Comparison of ENCODE assay signal across 3 cellular contexts in the genomic region with DNA sequence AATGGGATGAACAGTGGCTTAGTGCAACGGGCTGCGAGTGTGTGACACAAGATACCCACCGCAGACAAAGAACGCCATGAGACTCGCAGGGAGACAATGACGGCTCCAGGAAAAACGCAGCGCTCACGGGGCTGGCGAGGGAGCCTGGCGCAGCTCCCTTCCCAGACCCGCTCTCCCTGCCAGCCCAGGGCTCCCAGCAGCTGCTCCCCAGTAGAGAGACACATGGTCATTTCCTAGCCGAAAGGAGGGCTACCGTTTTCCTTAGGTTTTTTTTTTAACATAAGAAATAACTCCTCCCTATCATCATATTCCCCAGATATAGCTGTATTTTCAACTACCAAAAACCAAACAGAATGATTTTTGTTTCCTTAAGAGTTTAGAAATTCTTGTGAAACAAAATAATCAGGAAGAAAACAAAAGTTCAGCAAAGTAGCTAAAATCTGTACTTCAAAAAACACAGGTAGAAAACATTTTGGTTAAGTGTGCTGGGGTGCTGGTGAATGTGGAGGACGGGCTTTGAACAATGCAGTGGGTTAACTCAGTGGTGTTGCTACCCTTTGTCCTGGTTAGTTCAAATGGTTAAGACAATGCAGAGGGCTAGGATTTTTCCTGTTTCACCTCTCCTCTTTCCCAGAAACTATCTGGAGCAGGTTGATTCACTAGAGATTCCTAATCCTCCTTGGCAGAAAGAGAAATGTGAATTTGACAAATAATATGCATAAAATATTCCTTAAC.
TF ChIP-seq lines count a peak whose summit lies in the region.

No MANE protein-coding gene starts in this region.

TF ChIP-seq in liver, 16 proteins besides CTCF, POLR2A, EP300 and RAD21:
- no peak for TF ChIP-seq GABPA (IDR thresholded peaks at IDR 0.05 in 1 of 2, conservative IDR thresholded peaks at IDR 0.05 in 1 of 2)

TF ChIP-seq in HepG2, 621 proteins besides CTCF, POLR2A, EP300 and RAD21:
- TF ChIP-seq TBP (CRISPR knock-in tag; IDR thresholded peaks at IDR 0.05) (no peak), JARID2 (CRISPR knock-in tag; IDR thresholded peaks at IDR 0.05; ENCODE audit: insufficient replicate concordance) (no peak), SUZ12 (IDR thresholded peaks at IDR 0.05; ENCODE audit: low read depth, low read length) (no peak), ZNF720 (CRISPR knock-in tag; IDR thresholded peaks at IDR 0.05) (no peak), ZNF430 (CRISPR knock-in tag; IDR thresholded peaks at IDR 0.05) (no peak), IKZF1 (IDR thresholded peaks at IDR 0.05) (no peak), TBX2 (CRISPR knock-in tag; IDR thresholded peaks at IDR 0.05; ENCODE audit: borderline replicate concordance) (no peak), DPF2 (CRISPR knock-in tag; IDR thresholded peaks at IDR 0.05; ENCODE audit: borderline replicate concordance, low read depth) (no peak), PAWR (CRISPR knock-in tag; IDR thresholded peaks at IDR 0.05; ENCODE audit: borderline replicate concordance) (no peak), ZNF7 (CRISPR knock-in tag; IDR thresholded peaks at IDR 0.05) (no peak)
- TF ChIP-seq, protein P1, sequence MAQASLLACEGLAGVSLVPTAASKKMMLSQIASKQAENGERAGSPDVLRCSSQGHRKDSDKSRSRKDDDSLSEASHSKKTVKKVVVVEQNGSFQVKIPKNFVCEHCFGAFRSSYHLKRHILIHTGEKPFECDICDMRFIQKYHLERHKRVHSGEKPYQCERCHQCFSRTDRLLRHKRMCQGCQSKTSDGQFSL (CRISPR knock-in tag; IDR thresholded peaks at IDR 0.05), result no peak
- TF ChIP-seq, protein P2, sequence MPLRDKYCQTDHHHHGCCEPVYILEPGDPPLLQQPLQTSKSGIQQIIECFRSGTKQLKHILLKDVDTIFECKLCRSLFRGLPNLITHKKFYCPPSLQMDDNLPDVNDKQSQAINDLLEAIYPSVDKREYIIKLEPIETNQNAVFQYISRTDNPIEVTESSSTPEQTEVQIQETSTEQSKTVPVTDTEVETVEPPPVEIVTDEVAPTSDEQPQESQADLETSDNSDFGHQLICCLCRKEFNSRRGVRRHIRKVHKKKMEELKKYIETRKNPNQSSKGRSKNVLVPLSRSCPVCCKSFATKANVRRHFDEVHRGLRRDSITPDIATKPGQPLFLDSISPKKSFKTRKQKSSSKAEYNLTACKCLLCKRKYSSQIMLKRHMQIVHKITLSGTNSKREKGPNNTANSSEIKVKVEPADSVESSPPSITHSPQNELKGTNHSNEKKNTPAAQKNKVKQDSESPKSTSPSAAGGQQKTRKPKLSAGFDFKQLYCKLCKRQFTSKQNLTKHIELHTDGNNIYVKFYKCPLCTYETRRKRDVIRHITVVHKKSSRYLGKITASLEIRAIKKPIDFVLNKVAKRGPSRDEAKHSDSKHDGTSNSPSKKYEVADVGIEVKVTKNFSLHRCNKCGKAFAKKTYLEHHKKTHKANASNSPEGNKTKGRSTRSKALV (CRISPR knock-in tag; IDR thresholded peaks at IDR 0.05), result no peak
- TF ChIP-seq, protein P3, sequence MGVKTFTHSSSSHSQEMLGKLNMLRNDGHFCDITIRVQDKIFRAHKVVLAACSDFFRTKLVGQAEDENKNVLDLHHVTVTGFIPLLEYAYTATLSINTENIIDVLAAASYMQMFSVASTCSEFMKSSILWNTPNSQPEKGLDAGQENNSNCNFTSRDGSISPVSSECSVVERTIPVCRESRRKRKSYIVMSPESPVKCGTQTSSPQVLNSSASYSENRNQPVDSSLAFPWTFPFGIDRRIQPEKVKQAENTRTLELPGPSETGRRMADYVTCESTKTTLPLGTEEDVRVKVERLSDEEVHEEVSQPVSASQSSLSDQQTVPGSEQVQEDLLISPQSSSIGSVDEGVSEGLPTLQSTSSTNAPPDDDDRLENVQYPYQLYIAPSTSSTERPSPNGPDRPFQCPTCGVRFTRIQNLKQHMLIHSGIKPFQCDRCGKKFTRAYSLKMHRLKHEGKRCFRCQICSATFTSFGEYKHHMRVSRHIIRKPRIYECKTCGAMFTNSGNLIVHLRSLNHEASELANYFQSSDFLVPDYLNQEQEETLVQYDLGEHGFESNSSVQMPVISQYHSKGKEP (CRISPR knock-in tag; IDR thresholded peaks at IDR 0.05), result no peak
- TF ChIP-seq, protein P4, sequence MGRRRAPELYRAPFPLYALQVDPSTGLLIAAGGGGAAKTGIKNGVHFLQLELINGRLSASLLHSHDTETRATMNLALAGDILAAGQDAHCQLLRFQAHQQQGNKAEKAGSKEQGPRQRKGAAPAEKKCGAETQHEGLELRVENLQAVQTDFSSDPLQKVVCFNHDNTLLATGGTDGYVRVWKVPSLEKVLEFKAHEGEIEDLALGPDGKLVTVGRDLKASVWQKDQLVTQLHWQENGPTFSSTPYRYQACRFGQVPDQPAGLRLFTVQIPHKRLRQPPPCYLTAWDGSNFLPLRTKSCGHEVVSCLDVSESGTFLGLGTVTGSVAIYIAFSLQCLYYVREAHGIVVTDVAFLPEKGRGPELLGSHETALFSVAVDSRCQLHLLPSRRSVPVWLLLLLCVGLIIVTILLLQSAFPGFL (CRISPR knock-in tag; IDR thresholded peaks at IDR 0.05), result no peak

TF ChIP-seq in H1, 55 proteins besides CTCF, POLR2A, EP300 and RAD21:
- TF ChIP-seq, protein P5, sequence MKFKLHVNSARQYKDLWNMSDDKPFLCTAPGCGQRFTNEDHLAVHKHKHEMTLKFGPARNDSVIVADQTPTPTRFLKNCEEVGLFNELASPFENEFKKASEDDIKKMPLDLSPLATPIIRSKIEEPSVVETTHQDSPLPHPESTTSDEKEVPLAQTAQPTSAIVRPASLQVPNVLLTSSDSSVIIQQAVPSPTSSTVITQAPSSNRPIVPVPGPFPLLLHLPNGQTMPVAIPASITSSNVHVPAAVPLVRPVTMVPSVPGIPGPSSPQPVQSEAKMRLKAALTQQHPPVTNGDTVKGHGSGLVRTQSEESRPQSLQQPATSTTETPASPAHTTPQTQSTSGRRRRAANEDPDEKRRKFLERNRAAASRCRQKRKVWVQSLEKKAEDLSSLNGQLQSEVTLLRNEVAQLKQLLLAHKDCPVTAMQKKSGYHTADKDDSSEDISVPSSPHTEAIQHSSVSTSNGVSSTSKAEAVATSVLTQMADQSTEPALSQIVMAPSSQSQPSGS (IDR thresholded peaks at IDR 0.05; ENCODE audit: low read length), result no peak
- TF ChIP-seq TBP (IDR thresholded peaks at IDR 0.05; ENCODE audit: low read depth, low read length) (no peak), SIRT6 (IDR thresholded peaks at IDR 0.05; ENCODE audit: low read length) (no peak), BACH1 (IDR thresholded peaks at IDR 0.05; ENCODE audit: low read length) (no peak), ASH2L (IDR thresholded peaks at IDR 0.05; ENCODE audit: low read length) (no peak), JUND (IDR thresholded peaks at IDR 0.05; ENCODE audit: low read length) (no peak), RXRA (IDR thresholded peaks at IDR 0.05; ENCODE audit: insufficient read depth, low read depth, low read length) (no peak), TAF7 (optimal IDR thresholded peaks at IDR 0.05; ENCODE audit: borderline replicate concordance, low read depth, low read length) (no peak), PHF8 (conservative IDR thresholded peaks at IDR 0.05; ENCODE audit: low read depth, low read length) (0 out of 2 replicates have a peak, but pooled peaks have one; percentile 10), RBBP5 (IDR thresholded peaks at IDR 0.05; ENCODE audit: borderline replicate concordance, low read depth, low read length) (peak; percentile 53; the same call in 1 of the 2 replicates), TAF1 (IDR thresholded peaks at IDR 0.05; ENCODE audit: low read depth, low read length) (0 out of 2 replicates have a peak, but pooled peaks have one; percentile 22), YY1 (IDR thresholded peaks at IDR 0.05; ENCODE audit: low read depth, low read length) (0 out of 2 replicates have a peak, but pooled peaks have one; percentile 4), KDM4A (IDR thresholded peaks at IDR 0.05; ENCODE audit: low read depth, low read length, severe bottlenecking) (peak; percentile 18), SIN3A (conservative IDR thresholded peaks at IDR 0.05 in 1 of 2, IDR thresholded peaks at IDR 0.05 in 1 of 2; ENCODE audit: low read depth in 1 of 2, low read length in 2 of 2) (peak in 1 of 2 experiments; percentile 81; a peak in 2 of 4 replicates), POLR2AphosphoS5 (IDR thresholded peaks at IDR 0.05; ENCODE audit: low read depth, low read length) (no peak), SIX5 (IDR thresholded peaks at IDR 0.05; ENCODE audit: low read depth, low read length) (no peak), FOSL1 (IDR thresholded peaks at IDR 0.05; ENCODE audit: insufficient read depth, low read depth, low read length) (no peak), CBX5 (IDR thresholded peaks at IDR 0.05; ENCODE audit: low read depth, low read length) (no peak), TEAD4 (IDR thresholded peaks at IDR 0.05; ENCODE audit: low read depth, low read length) (no peak), KDM5A (IDR thresholded peaks at IDR 0.05; ENCODE audit: low read length) (no peak)
- TF ChIP-seq, protein P6, sequence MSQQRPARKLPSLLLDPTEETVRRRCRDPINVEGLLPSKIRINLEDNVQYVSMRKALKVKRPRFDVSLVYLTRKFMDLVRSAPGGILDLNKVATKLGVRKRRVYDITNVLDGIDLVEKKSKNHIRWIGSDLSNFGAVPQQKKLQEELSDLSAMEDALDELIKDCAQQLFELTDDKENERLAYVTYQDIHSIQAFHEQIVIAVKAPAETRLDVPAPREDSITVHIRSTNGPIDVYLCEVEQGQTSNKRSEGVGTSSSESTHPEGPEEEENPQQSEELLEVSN (IDR thresholded peaks at IDR 0.05), result peak; percentile 74
- TF ChIP-seq, protein P7, sequence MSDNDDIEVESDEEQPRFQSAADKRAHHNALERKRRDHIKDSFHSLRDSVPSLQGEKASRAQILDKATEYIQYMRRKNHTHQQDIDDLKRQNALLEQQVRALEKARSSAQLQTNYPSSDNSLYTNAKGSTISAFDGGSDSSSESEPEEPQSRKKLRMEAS (IDR thresholded peaks at IDR 0.05), result peak; percentile 81
TF ChIP-seq in H1: peak in this region for 8.
